ENCODE assay signal across 3 cellular contexts in genomic region chr15:61624950-61625349, GRCh38.
TF ChIP-seq lines count a peak whose summit lies in the region.

No MANE protein-coding gene starts in this region.

TF ChIP-seq in HepG2, 621 proteins besides CTCF, POLR2A, EP300 and RAD21 (continued from another document):
- TF ChIP-seq MAFK (conservative IDR thresholded peaks at IDR 0.05 in 1 of 2, IDR thresholded peaks at IDR 0.05 in 1 of 2; ENCODE audit: low read length in 2 of 2), result peak; percentile 2 to 60; a peak in 2 of 4 replicates
- no peak for TF ChIP-seq BRF2 (CRISPR knock-in tag; IDR thresholded peaks at IDR 0.05)
- peak; percentile 42; the same call in 1 of the 2 replicates for TF ChIP-seq MAFF (IDR thresholded peaks at IDR 0.05; ENCODE audit: low read depth, low read length)
- TF ChIP-seq FOXJ3 (CRISPR knock-in tag; IDR thresholded peaks at IDR 0.05; ENCODE audit: borderline replicate concordance), result no peak
TF ChIP-seq in HepG2: peak in this region for 2.

TF ChIP-seq in A549, 52 proteins besides CTCF, POLR2A, EP300 and RAD21:
- TF ChIP-seq BCL3 (IDR thresholded peaks at IDR 0.05) (no peak), MAFK (IDR thresholded peaks at IDR 0.05; ENCODE audit: partially characterized antibody) (peak; percentile 42)

TF ChIP-seq in K562, 482 proteins besides CTCF, POLR2A, EP300 and RAD21 (continued from another document):
- TF ChIP-seq E2F8 (IDR thresholded peaks at IDR 0.05; ENCODE audit: low read depth, partially characterized antibody), result no peak
- no peak for TF ChIP-seq ZNF140 (CRISPR knock-in tag; IDR thresholded peaks at IDR 0.05)
- TF ChIP-seq KLF1 (tag; IDR thresholded peaks at IDR 0.05), result no peak
- no peak for TF ChIP-seq EP400 (IDR thresholded peaks at IDR 0.05)
- no peak for TF ChIP-seq U2AF1 (optimal IDR thresholded peaks at IDR 0.05; ENCODE audit: low read depth, low read length)
- no peak for TF ChIP-seq HMGN3 (IDR thresholded peaks at IDR 0.05; ENCODE audit: borderline replicate concordance, extremely low read depth, insufficient read length, low read depth, low read length)
- no peak for TF ChIP-seq HMG20A (CRISPR knock-in tag; conservative IDR thresholded peaks at IDR 0.05)
